Comparison of ENCODE assay signal across 10 cellular contexts in genomic region chr17:40106760-40107265, GRCh38. TPM values are rescaled to one million over a fixed set of nuclear protein-coding genes. Genes with fewer than 3 reads are reported as not detected.
A peak's percentile ranks its signal among the peaks of the same experiment; 100 is the strongest.
DNase-seq lines count a peak whose midpoint lies in the region; ATAC-seq and TF ChIP-seq lines count a peak whose summit lies in the region.
"Had no signal": no experiment of that assay in that cellular context is flagged by ENCODE, and none has a peak within 500 bp of the region (broad histone marks: within the 10 kb centered on the region; RNA-seq: fewer than 3 reads in every experiment).

No MANE protein-coding gene starts in this region.

- no peak for ATAC-seq in HG03045 (IDR thresholded peaks at IDR 0.05; ENCODE audit: unreplicated experiment)

- 46% methylated on average over 12 of the region's 12 CpGs for WGBS in hepatocyte (ENCODE audit: low lambda C conversion rate, missing lambda C conversion rate)

- peak overlapping the region in 9 of 11 experiments; percentile 82 to 96 (median 88); a peak in 12 of 22 replicates for H3K27ac ChIP-seq in BLaER1 treated with 17β-estradiol and CSF1 and Interleukin-3, amounts not matched to agents 10 nM and 100 nM
- H3K27ac ChIP-seq in SJCRH30: peak overlapping the region; percentile 92
- peak overlapping the region; percentile 77 for H3K27ac ChIP-seq in hepatocyte

- H3K9me3 ChIP-seq in BLaER1 treated with 17β-estradiol and CSF1 and Interleukin-3, amounts not matched to agents 10 nM and 100 nM (replicated peaks in 1 of 11): no peaks in the 10 kb centered on the region
- H3K9me3 ChIP-seq in SJCRH30 (replicated peaks): no peaks in the 10 kb centered on the region
- H3K9me3 ChIP-seq in hepatocyte (ENCODE audit: low read depth): no peaks in the 10 kb centered on the region

- H3K9me2 ChIP-seq in hepatocyte (replicated peaks; ENCODE audit: insufficient read depth): no peaks in the 10 kb centered on the region

- no peaks in the 10 kb centered on the region; a peak in 1 of 22 replicates for H3K27me3 ChIP-seq in BLaER1 treated with 17β-estradiol and CSF1 and Interleukin-3, amounts not matched to agents 10 nM and 100 nM
- H3K27me3 ChIP-seq in SJCRH30 (no peaks in the 10 kb centered on the region), hepatocyte (no peaks in the 10 kb centered on the region)

- H3K79me2 ChIP-seq in hepatocyte: no peaks in the 10 kb centered on the region

- peak overlapping the region; percentile 70 to 94 (median 90) for H3K4me2 ChIP-seq in BLaER1 treated with 17β-estradiol and CSF1 and Interleukin-3, amounts not matched to agents 10 nM and 100 nM
- H3K4me2 ChIP-seq in hepatocyte: peak overlapping the region; percentile 11

- peaks cover 90 to 98% (median 94%) of the 10 kb centered on the region in 10 experiments for H3K4me1 ChIP-seq in BLaER1 treated with 17β-estradiol and CSF1 and Interleukin-3, amounts not matched to agents 10 nM and 100 nM
- H3K4me1 ChIP-seq in SJCRH30: peaks cover 40% of the 10 kb centered on the region
- H3K4me1 ChIP-seq in hepatocyte (ENCODE audit: insufficient read depth): peaks cover 61% of the 10 kb centered on the region

- peak overlapping the region in 1 of 10 experiments; percentile 31; a peak in 1 of 20 replicates for H3K4me3 ChIP-seq in BLaER1 treated with 17β-estradiol and CSF1 and Interleukin-3, amounts not matched to agents 10 nM and 100 nM
- H3K4me3 ChIP-seq in SJCRH30: peak overlapping the region; percentile 36
- H3K4me3 ChIP-seq in hepatocyte: no peak overlapping the region

- H4K20me1 ChIP-seq in BLaER1 treated with 17β-estradiol and CSF1 and Interleukin-3, amounts not matched to agents 10 nM and 100 nM: no peaks in the 10 kb centered on the region
- H4K20me1 ChIP-seq in hepatocyte (ENCODE audit: insufficient read depth, poor library complexity, severe bottlenecking): no peaks in the 10 kb centered on the region

- H3K9ac ChIP-seq in BLaER1 treated with 17β-estradiol and CSF1 and Interleukin-3, amounts not matched to agents 10 nM and 100 nM: peak overlapping the region in 7 of 11 experiments; percentile 14 to 76 (median 75); a peak in 5 of 22 replicates

- intact Hi-C loops in posterior cingulate gyrus (cut with DNase I): no loop called here

- no peak overlapping the region for H2AFZ ChIP-seq in hepatocyte

- no peak for TF ChIP-seq CTCF in hepatocyte (IDR thresholded peaks at IDR 0.05; ENCODE audit: poor library complexity)

- DNase-seq in SJCRH30 (peak; percentile 79 to 82), hepatocyte (ENCODE audit: low spot score) (no peak), posterior cingulate gyrus (peak in 7 of 10 donors; percentile 39 to 94 (median 72)), kidney glomerular epithelial cell (lab: John Stamatoyannopoulos, UW) (no peak)
- no peak for DNase-seq in stimulated activated CD4-positive, alpha-beta T cell treated with anti-CD3 and anti-CD28 coated beads, Interleukin-2, amount 100 ng/mL, for 48 hours
- no peak for DNase-seq in stimulated activated naive CD4-positive, alpha-beta T cell (lab: John Stamatoyannopoulos, UW)
- DNase-seq: Calu3, NCI-H748 treated with DMSO at 0.1 percent for 48 hours had no signal

- no peaks in the 10 kb centered on the region for H3K36me3 ChIP-seq in BLaER1 treated with 17β-estradiol and CSF1 and Interleukin-3, amounts not matched to agents 10 nM and 100 nM
- H3K36me3 ChIP-seq in SJCRH30: no peaks in the 10 kb centered on the region
- H3K36me3 ChIP-seq in hepatocyte (replicated peaks; ENCODE audit: insufficient read depth, low read depth): no peaks in the 10 kb centered on the region

RNA-seq across cellular contexts. Expression of gene NR1D1, which starts 6.4 kb away (rescaled TPM):
- 1.0 and 1.4 TPM in 2 replicates for total RNA-seq in SJCRH30 (2014; rRNA removed; shearing (Covaris generic))
- 2.3 and 3.0 TPM in 2 replicates for total RNA-seq in hepatocyte
- 6.9 and 7.1 TPM in 2 replicates for polyA plus RNA-seq in hepatocyte

RNA-seq across cellular contexts. Expression of gene MSL1, which starts 15.0 kb away (rescaled TPM):
- 72.9 and 76.1 TPM in 2 replicates for total RNA-seq in SJCRH30 (2014; rRNA removed; shearing (Covaris generic))
- total RNA-seq in hepatocyte: 71.9 and 81.6 TPM in 2 replicates
- 26.7 and 31.4 TPM in 2 replicates for polyA plus RNA-seq in hepatocyte

RNA-seq across cellular contexts. Expression of gene CASC3, which starts 33.5 kb away (rescaled TPM):
- 53.8 and 58.5 TPM in 2 replicates for total RNA-seq in SJCRH30 (2014; rRNA removed; shearing (Covaris generic))
- 26.7 and 30.2 TPM in 2 replicates for total RNA-seq in hepatocyte
- polyA plus RNA-seq in hepatocyte: 33.0 and 37.5 TPM in 2 replicates

RNA-seq across cellular contexts. Expression of gene THRA, which starts 44.0 kb away (rescaled TPM):
- 13.3 and 14.4 TPM in 2 replicates for total RNA-seq in SJCRH30 (2014; rRNA removed; shearing (Covaris generic))
- 35.3 and 40.2 TPM in 2 replicates for total RNA-seq in hepatocyte
- polyA plus RNA-seq in hepatocyte: 20.7 and 22.5 TPM in 2 replicates

RNA-seq across cellular contexts. Expression of gene MED24, which starts 52.6 kb away (rescaled TPM):
- total RNA-seq in SJCRH30 (2014; rRNA removed; shearing (Covaris generic)): 41.8 and 55.0 TPM in 2 replicates
- total RNA-seq in hepatocyte: 55.7 and 66.8 TPM in 2 replicates
- polyA plus RNA-seq in hepatocyte: 69.8 and 69.9 TPM in 2 replicates

Comparison
In these comparisons a context has a peak if more than half of its experiments do, and no peak if none do; other contexts are left out.
1. DNase-seq: peak in SJCRH30 (2 of 2) and posterior cingulate gyrus (7 of 10); none in hepatocyte (single experiment), stimulated activated CD4-positive, alpha-beta T cell treated with anti-CD3 and anti-CD28 coated beads, Interleukin-2, amount 100 ng/mL, for 48 hours (0 of 2), stimulated activated naive CD4-positive, alpha-beta T cell (0 of 6) and kidney glomerular epithelial cell (single experiment).
2. Peak in every context shown above with its lines, with median percentiles within 50 percentile points of each other: H3K27ac ChIP-seq.